9 cellular contexts compared by ENCODE assay signal in genomic region chr20:40991181-40991889, GRCh38. TPM values are rescaled to one million over a fixed set of nuclear protein-coding genes. Genes with fewer than 3 reads are reported as not detected.
DNase-seq lines count a peak whose midpoint lies in the region; ATAC-seq and TF ChIP-seq lines count a peak whose summit lies in the region.
"Had no signal": no experiment of that assay in that cellular context is flagged by ENCODE, and none has a peak within 500 bp of the region (broad histone marks: within the 10 kb centered on the region; RNA-seq: fewer than 3 reads in every experiment).

No MANE protein-coding gene starts in this region.

- TF ChIP-seq CTCF in Caco-2 (IDR thresholded peaks at IDR 0.05; ENCODE audit: insufficient read depth in 1 of 2, low read depth in 1 of 2, low read length in 1 of 2, severe bottlenecking in 1 of 2, unreplicated experiment in 1 of 2) (no peak), RWPE2 (IDR thresholded peaks at IDR 0.05; ENCODE audit: poor library complexity, severe bottlenecking) (no peak), endodermal cell (conservative IDR thresholded peaks at IDR 0.05) (no peak)

- H3K4me3 ChIP-seq in Caco-2 (ENCODE audit: low read depth, low read length) (no peak overlapping the region), RWPE2 (ENCODE audit: severe bottlenecking) (no peak overlapping the region), endodermal cell (ENCODE audit: low read length) (no peak overlapping the region)
- H3K4me3 ChIP-seq: cardiac muscle cell had no signal

- H3K27me3 ChIP-seq in Caco-2 (replicated peaks; ENCODE audit: control insufficient read depth, insufficient read depth, low read length), result no peaks in the 10 kb centered on the region
- H3K27me3 ChIP-seq in RWPE2 (ENCODE audit: insufficient read depth, poor library complexity, severe bottlenecking), result no peaks in the 10 kb centered on the region
- no peaks in the 10 kb centered on the region for H3K27me3 ChIP-seq in endodermal cell (ENCODE audit: control insufficient read depth, insufficient read depth, low read length, poor library complexity, severe bottlenecking)
- H3K27me3 ChIP-seq: cardiac muscle cell had no signal

- no peaks in the 10 kb centered on the region for H3K9me3 ChIP-seq in Caco-2
- no peaks in the 10 kb centered on the region for H3K9me3 ChIP-seq in RWPE2 (ENCODE audit: severe bottlenecking)
- H3K9me3 ChIP-seq in endodermal cell (ENCODE audit: control insufficient read depth, low read length), result no peaks in the 10 kb centered on the region

- BruUV-seq in Caco-2 (replicated peaks; lab: Mats Ljungman, UMichigan), result no TSS peak

- ATAC-seq in GM19043 (IDR thresholded peaks at IDR 0.05; ENCODE audit: low read depth, unreplicated experiment), result peak; percentile 92
- ATAC-seq in HG03064 (IDR thresholded peaks at IDR 0.05; ENCODE audit: low read depth, unreplicated experiment), result peak; percentile 87
- no peak for ATAC-seq in RWPE2 (ENCODE audit: low read depth)

- H3K4me1 Mint-ChIP-seq in Caco-2 (ENCODE audit: low read depth, unreplicated experiment), result peaks cover 21% of the 10 kb centered on the region
- H3K4me1 Mint-ChIP-seq in endodermal cell, result no peaks in the 10 kb centered on the region

- H3K36me3 Mint-ChIP-seq in Caco-2 (ENCODE audit: insufficient read depth, unreplicated experiment), result no peaks in the 10 kb centered on the region
- H3K36me3 Mint-ChIP-seq in endodermal cell (ENCODE audit: low read depth), result no peaks in the 10 kb centered on the region

- POLR2A ChIA-PET in Caco-2 (lab: Charles Lee), result interaction anchor here (0.8 to 1.9 kb wide), 11 partner anchors 19 to 104 kb away, joined by 3 to 16 read pairs (median 5); no protein-coding TSS in a partner anchor

- H3K27me3 Mint-ChIP-seq in Caco-2 (ENCODE audit: insufficient read depth, unreplicated experiment) (no peaks in the 10 kb centered on the region), endodermal cell (ENCODE audit: insufficient read depth) (peaks cover 7% of the 10 kb centered on the region)

- DNase-seq in Caco-2 (no peak), RWPE2 (ENCODE audit: low spot score) (peak; percentile 63), inferior parietal cortex (ENCODE audit: extremely low spot score) (peak; percentile 33), SW 1271 (lab: John Stamatoyannopoulos, UW) (no peak), NCI-H748 treated with DMSO at 0.1 percent for 48 hours (lab: John Stamatoyannopoulos, UW) (no peak), endodermal cell (no peak)

- H3K9ac ChIP-seq in endodermal cell (ENCODE audit: extremely low read depth, low read length, poor library complexity, severe bottlenecking), result no peak overlapping the region

- H3K27ac Mint-ChIP-seq in Caco-2 (ENCODE audit: unreplicated experiment), result peak overlapping the region; percentile 62
- H3K27ac Mint-ChIP-seq in endodermal cell, result no peak overlapping the region

- H3K4me1 ChIP-seq in Caco-2 (peaks cover 12% of the 10 kb centered on the region), RWPE2 (ENCODE audit: insufficient read depth, poor library complexity, severe bottlenecking) (peaks cover 13% of the 10 kb centered on the region), endodermal cell (ENCODE audit: control insufficient read depth, insufficient read depth, low read length) (no peaks in the 10 kb centered on the region)

- intact Hi-C loops in Caco-2 (cut with micrococcal nuclease; ENCODE audit: unreplicated experiment), result no loop called here

- 83 to 100% methylated on average over 1 to 2 of the region's 2 CpGs for WGBS in endodermal cell (ENCODE audit: insufficient coverage in 1 of 2, insufficient read length in 1 of 2), 2 experiments

- H3K36me3 ChIP-seq in Caco-2 (ENCODE audit: control insufficient read depth, insufficient read depth, low read length) (no peaks in the 10 kb centered on the region), RWPE2 (ENCODE audit: low read depth) (no peaks in the 10 kb centered on the region), endodermal cell (ENCODE audit: control insufficient read depth, insufficient read depth, low read length) (no peaks in the 10 kb centered on the region)
- H3K36me3 ChIP-seq: cardiac muscle cell had no signal

- H3K27ac ChIP-seq in RWPE2 (ENCODE audit: poor library complexity, severe bottlenecking), result peak overlapping the region; percentile 32
- no peak overlapping the region for H3K27ac ChIP-seq in endodermal cell (ENCODE audit: low read depth, low read length)
- H3K27ac ChIP-seq: cardiac muscle cell had no signal

- CTCF ChIA-PET in Caco-2 (lab: Charles Lee), result interaction anchor here (0.6 to 4.0 kb wide), 55 partner anchors 8 to 349 kb away, joined by 3 to 140 read pairs (median 8); partner anchors contain the start of genes LPIN3, PLCG1 and TOP1

- H3K4me3 Mint-ChIP-seq in Caco-2 (ENCODE audit: unreplicated experiment) (no peak overlapping the region), endodermal cell (no peak overlapping the region)

- no peaks in the 10 kb centered on the region for H3K9me3 Mint-ChIP-seq in Caco-2 (ENCODE audit: unreplicated experiment)
- no peaks in the 10 kb centered on the region for H3K9me3 Mint-ChIP-seq in endodermal cell

RNA-seq across cellular contexts. Expression of gene TOP1, which starts 37.3 kb away (rescaled TPM):
- total RNA-seq in Caco-2 (2022) (142 and 144 TPM in 2 replicates), endodermal cell (10 to 100 TPM; 78.8 to 82.5 TPM)
- 91.0 TPM for polyA plus RNA-seq in endodermal cell (2013, experiment 1 of 2)
- polyA plus RNA-seq in endodermal cell (2013, experiment 2 of 2), result 88.9 TPM

Comparison
In these comparisons a context has a peak if more than half of its experiments do, and no peak if none do; other contexts are left out.
1. DNase-seq: peak in RWPE2 (single experiment) and inferior parietal cortex (single experiment); none in Caco-2 (0 of 2), SW 1271 (0 of 2), NCI-H748 treated with DMSO at 0.1 percent for 48 hours (single experiment) and endodermal cell (single experiment).